ENCODE assay signal across 1 cellular context in genomic region chr9:130425741-130426466, GRCh38.
TF ChIP-seq lines count a peak whose summit lies in the region.

No MANE protein-coding gene starts in this region.

TF ChIP-seq in GM23338, 12 proteins besides CTCF, POLR2A, EP300 and RAD21 (continued from another document):
- TF ChIP-seq ZNF462 (CRISPR knock-in tag; IDR thresholded peaks at IDR 0.05) = no peak
- TF ChIP-seq NANOG (IDR thresholded peaks at IDR 0.05; ENCODE audit: borderline replicate concordance) = no peak
- TF ChIP-seq POLR2AphosphoS5 (IDR thresholded peaks at IDR 0.05; ENCODE audit: low read depth) = no peak
